In the genomic region with DNA sequence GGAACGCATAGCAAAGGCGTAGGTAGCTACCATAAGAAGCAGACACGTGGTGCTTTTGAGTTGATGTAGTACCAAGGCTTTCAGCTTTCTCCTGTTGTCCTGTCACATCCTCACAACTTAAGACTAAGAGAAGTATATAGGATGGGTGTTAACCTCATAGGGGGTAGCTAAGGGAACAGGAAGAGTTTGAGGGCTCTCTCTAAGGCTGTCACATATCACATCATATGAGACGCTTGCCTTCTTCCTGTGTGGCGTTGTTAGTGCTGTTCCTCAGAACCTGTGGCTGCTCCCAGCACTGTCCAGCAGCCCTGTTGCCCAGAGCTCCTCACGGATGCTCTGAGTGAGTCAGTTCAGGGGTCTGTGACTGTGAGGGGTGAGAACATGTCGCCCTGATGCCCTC, we compare ENCODE assay signal across 31 cellular contexts.
"Had no signal": no experiment of that assay in that cellular context is flagged by ENCODE, and none has a peak within 500 bp of the region (broad histone marks: within the 10 kb centered on the region; RNA-seq: fewer than 3 reads in every experiment).

No MANE protein-coding gene starts in this region.

- H3K4me3 Mint-ChIP-seq: activated B cell treated with CpG ODN at 0.5 μM for 24 hours; activated CD4-positive, alpha-beta memory T cell treated with anti-CD3 and anti-CD28 coated beads for 36 hours; activated naive CD8-positive, alpha-beta T cell treated with anti-CD3 and anti-CD28 coated beads for 36 hours; activated T-helper 1 cell treated with anti-CD3 and anti-CD28 coated beads, Interleukin-12 subunit alpha, Interleukin-12 subunit beta, Interleukin-2, Interleukin-4 antibody, amounts not matched to agents 30 ng/mL and 10 ng/mL and 1 ng/mL, durations not matched to agents 14 hours and 24 hours and 36 hours; central memory CD8-positive, alpha-beta T cell; T-cell had no signal

- H3K36me3 ChIP-seq: brain microvascular endothelial cell had no signal

- DNase-seq: activated B cell treated with CpG ODN at 0.5 μM for 24 hours; activated CD4-positive, alpha-beta memory T cell treated with anti-CD3 and anti-CD28 coated beads for 36 hours; activated CD4-positive, alpha-beta T cell treated with anti-CD3 and anti-CD28 coated beads for 4 hours; activated CD4-positive, alpha-beta T cell treated with anti-CD3 and anti-CD28 coated beads, Interleukin-2, amount 50 U/mL, for 1 hour; activated CD4-positive, CD25-positive, alpha-beta regulatory T cell treated with anti-CD3 and anti-CD28 coated beads, Interleukin-2, amount 50 U/mL, for 72 hours; activated effector memory CD4-positive, alpha-beta T cell treated with anti-CD3 and anti-CD28 coated beads, Interleukin-2, amount 50 U/mL, for 16 hours; activated naive CD4-positive, alpha-beta T cell; activated naive CD4-positive, alpha-beta T cell treated with anti-CD3 and anti-CD28 coated beads, Interleukin-2, amount 50 U/mL, for 16 hours; activated naive CD8-positive, alpha-beta T cell treated with anti-CD3 and anti-CD28 coated beads for 36 hours; activated T-cell treated with anti-CD3 and anti-CD28 coated beads, Interleukin-2, amount 50 U/mL, for 1 hour; amniotic stem cell; aorta; brain microvascular endothelial cell; KBM-7; NCI-H1105; NCI-H1417 treated with DMSO at 0.1 percent for 48 hours; NCI-H187 treated with DMSO at 0.1 percent for 48 hours; NCI-H2081; NCI-H345; NCI-H524 treated with DMSO at 0.1 percent for 48 hours; PC-9; SIG-M5; T-cell; T-helper 2 cell; T-helper 9 cell had no signal

- H3K4me1 Mint-ChIP-seq: central memory CD8-positive, alpha-beta T cell had no signal

- H3K27ac ChIP-seq: brain microvascular endothelial cell, PC-9, RWPE1, VCaP had no signal

- H3K27me3 ChIP-seq: brain microvascular endothelial cell had no signal

- H3K27ac Mint-ChIP-seq: activated B cell treated with CpG ODN at 0.5 μM for 24 hours; activated CD4-positive, alpha-beta memory T cell treated with anti-CD3 and anti-CD28 coated beads for 36 hours; activated T-helper 1 cell treated with anti-CD3 and anti-CD28 coated beads, Interleukin-12 subunit alpha, Interleukin-12 subunit beta, Interleukin-2, Interleukin-4 antibody, amounts not matched to agents 30 ng/mL and 10 ng/mL and 1 ng/mL, durations not matched to agents 14 hours and 24 hours and 36 hours; T-cell had no signal

- ATAC-seq: Right ventricle myocardium inferior, SK-N-SH treated with all-trans-retinoic acid at 6 μM for 48 hours, T-cell had no signal

- H3K9me3 Mint-ChIP-seq: activated naive CD8-positive, alpha-beta T cell treated with anti-CD3 and anti-CD28 coated beads for 36 hours; central memory CD8-positive, alpha-beta T cell; T-cell had no signal

- H3K4me3 ChIP-seq: PC-9 had no signal

- H3K27me3 Mint-ChIP-seq: activated B cell treated with CpG ODN at 0.5 μM for 24 hours; activated CD4-positive, alpha-beta memory T cell treated with anti-CD3 and anti-CD28 coated beads for 36 hours; activated naive CD8-positive, alpha-beta T cell treated with anti-CD3 and anti-CD28 coated beads for 36 hours; central memory CD8-positive, alpha-beta T cell; T-cell had no signal

- H3K4me2 ChIP-seq: PC-9 had no signal

- H2AFZ ChIP-seq: PC-9 had no signal
